Comparison of ENCODE assay signal across 13 cellular contexts in the genomic region with DNA sequence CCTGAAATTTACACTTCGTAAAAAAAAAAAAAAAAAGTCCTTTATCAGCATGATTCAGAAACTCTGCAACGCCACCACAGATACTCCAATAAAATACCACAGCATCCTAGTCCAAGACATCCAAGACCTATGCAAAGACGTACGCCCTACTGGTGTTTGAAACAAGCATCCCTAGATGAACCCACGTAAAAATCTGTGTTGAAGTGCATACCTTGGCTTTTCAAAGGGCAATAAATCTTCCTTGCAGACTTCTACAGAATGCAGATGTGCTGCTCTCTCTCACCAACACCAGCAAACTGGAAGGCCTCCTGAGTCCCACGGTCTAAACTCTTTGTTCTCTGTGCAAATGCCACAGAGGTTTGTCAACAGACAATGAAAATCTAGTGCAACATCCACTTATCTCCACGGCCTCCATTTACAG. TPM values are rescaled to one million over a fixed set of nuclear protein-coding genes. Genes with fewer than 3 reads are reported as not detected.
A peak's percentile ranks its signal among the peaks of the same experiment; 100 is the strongest.
DNase-seq lines count a peak whose midpoint lies in the region; ATAC-seq and FAIRE-seq lines count a peak whose summit lies in the region.
"Had no signal": no experiment of that assay in that cellular context is flagged by ENCODE, and none has a peak within 500 bp of the region (broad histone marks: within the 10 kb centered on the region; RNA-seq: fewer than 3 reads in every experiment).

No MANE protein-coding gene starts in this region.

- 14 to 40% (median 17%) methylated on average over 7 of the region's 7 CpGs for WGBS in small intestine, 3 donors

- ATAC-seq in HG03565 (IDR thresholded peaks at IDR 0.05; ENCODE audit: unreplicated experiment): no peak

- no peaks in the 10 kb centered on the region for H3K36me3 ChIP-seq in small intestine (ENCODE audit: control insufficient read depth in 2 of 2, insufficient read depth in 2 of 2, low read length in 2 of 2)

- no peak for FAIRE-seq in small intestine (lab: Jason Lieb, UNC)
- FAIRE-seq: A204.1, islet of Langerhans had no signal

- H3K4me1 ChIP-seq in small intestine (ENCODE audit: control insufficient read depth in 2 of 2, insufficient read depth in 1 of 2, low read depth in 1 of 2, low read length in 1 of 2): peaks cover 8 to 9% of the 10 kb centered on the region in 2 donors

- no peak overlapping the region for H3K4me3 ChIP-seq in small intestine (ENCODE audit: low read depth in 1 of 2, low read length in 2 of 2)

- no peaks in the 10 kb centered on the region for H3K9me3 ChIP-seq in small intestine (ENCODE audit: control insufficient read depth, low read depth)

- H3K27ac ChIP-seq in epithelial cell of prostate: peak overlapping the region; percentile 71
- H3K27ac ChIP-seq in small intestine (ENCODE audit: low read depth in 1 of 2, low read length in 1 of 2): no peak overlapping the region

- H3K27me3 ChIP-seq in small intestine (ENCODE audit: control insufficient read depth in 2 of 2, insufficient read depth in 2 of 2, low read length in 2 of 2): no peaks in the 10 kb centered on the region

- DNase-seq in NCI-H1092 treated with DMSO at 0.1 percent for 48 hours (lab: John Stamatoyannopoulos, UW): peak; percentile 15
- no peak for DNase-seq in NCI-H1092 (lab: John Stamatoyannopoulos, UW)
- DNase-seq in NCI-H510A (lab: John Stamatoyannopoulos, UW): peak; percentile 47
- DNase-seq in epithelial cell of prostate (ENCODE audit: low read depth, low spot score): peak; percentile 39
- peak; percentile 42 for DNase-seq in small intestine
- no peak for DNase-seq in NCI-H2081 treated with DMSO at 0.1 percent for 48 hours (lab: John Stamatoyannopoulos, UW)
- DNase-seq in stimulated activated CD8-positive, alpha-beta memory T cell treated with anti-CD3 and anti-CD28 coated beads, Interleukin-4, amount 100 ng/mL, for 48 hours: no peak
- DNase-seq: amniotic stem cell; nucleus accumbens; stimulated activated CD4-positive, alpha-beta T cell treated with anti-CD3 and anti-CD28 coated beads, Interleukin-1b, Interleukin-23, amount 100 ng/mL, for 48 hours had no signal

RNA-seq across cellular contexts. Expression of gene MYO10, which starts 38.8 kb away (rescaled TPM):
- 10 to 100 TPM; 10.3 to 22.5 (median 14.9) TPM for polyA plus RNA-seq in small intestine

Comparison
In these comparisons a context has a peak if more than half of its experiments do, and no peak if none do; other contexts are left out.
1. DNase-seq: peak in NCI-H1092 treated with DMSO at 0.1 percent for 48 hours (single experiment), NCI-H510A (single experiment), epithelial cell of prostate (single experiment) and small intestine (single experiment); none in NCI-H1092 (single experiment), NCI-H2081 treated with DMSO at 0.1 percent for 48 hours (single experiment) and stimulated activated CD8-positive, alpha-beta memory T cell treated with anti-CD3 and anti-CD28 coated beads, Interleukin-4, amount 100 ng/mL, for 48 hours (single experiment).